In the genomic region with DNA sequence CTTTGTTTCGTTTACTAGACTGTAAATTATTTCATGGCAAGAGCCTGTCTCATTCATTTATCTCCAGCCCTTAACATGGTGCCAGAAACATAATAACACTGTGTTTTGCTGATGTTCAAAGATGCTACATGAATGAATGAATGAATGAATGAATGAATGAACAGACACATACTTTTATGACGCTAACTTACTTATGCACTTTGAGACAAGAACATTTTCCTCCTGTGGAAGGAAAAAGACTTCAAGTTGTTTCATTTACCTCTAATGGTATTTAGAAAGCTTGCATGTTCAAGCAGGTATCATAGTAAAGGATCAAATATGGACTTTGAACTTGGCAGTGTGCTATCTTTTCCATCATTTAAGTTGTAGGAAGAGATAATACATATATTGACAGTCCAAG, we compare ENCODE assay signal across 16 cellular contexts.
"Had no signal": no experiment of that assay in that cellular context is flagged by ENCODE, and none has a peak within 500 bp of the region (broad histone marks: within the 10 kb centered on the region; RNA-seq: fewer than 3 reads in every experiment).

No MANE protein-coding gene starts in this region.

- ATAC-seq: esophagus mucosa; gastrocnemius medialis; left lobe of liver; naive thymus-derived CD4-positive, alpha-beta T cell; stimulated activated naive B cell treated with anti-CD40 and anti-IgM and Interleukin-4, amounts not matched to agents 10 μg/mL and 1 μg/mL and 100 μg/mL, for 72 hours; upper lobe of right lung had no signal

- DNase-seq: colonic mucosa; effector CD8-positive, alpha-beta T cell; endodermal cell; foreskin fibroblast; gastrocnemius medialis; head of caudate nucleus; naive thymus-derived CD4-positive, alpha-beta T cell; sigmoid colon; spleen; stimulated activated CD4-positive, alpha-beta T cell treated with anti-CD3 and anti-CD28 coated beads, Interleukin-2, amount 100 ng/mL, for 48 hours; stimulated activated naive B cell treated with anti-CD40 and anti-IgM and Interleukin-4, amounts not matched to agents 10 μg/mL and 1 μg/mL and 100 μg/mL, for 72 hours; upper lobe of right lung; uterus had no signal

- FAIRE-seq: keratinocyte had no signal
